Comparison of ENCODE assay signal across 12 cellular contexts in genomic region chr2:238948765-238949641, GRCh38.
A peak's percentile ranks its signal among the peaks of the same experiment; 100 is the strongest.
DNase-seq lines count a peak whose midpoint lies in the region; TF ChIP-seq lines count a peak whose summit lies in the region.
"Had no signal": no experiment of that assay in that cellular context is flagged by ENCODE, and none has a peak within 500 bp of the region (broad histone marks: within the 10 kb centered on the region; RNA-seq: fewer than 3 reads in every experiment).

No MANE protein-coding gene starts in this region.

- no peaks in the 10 kb centered on the region for H4K20me1 ChIP-seq in fibroblast of lung (ENCODE audit: control insufficient read depth, extremely low read depth, insufficient read depth, low read length)

- TF ChIP-seq CTCF in fibroblast of lung (conservative IDR thresholded peaks at IDR 0.05 in 1 of 2, IDR thresholded peaks at IDR 0.05 in 1 of 2; ENCODE audit: low read depth in 1 of 2, low read length in 2 of 2) (no peak), suprapubic skin (IDR thresholded peaks at IDR 0.05) (no peak)

- TF ChIP-seq EP300 in suprapubic skin (IDR thresholded peaks at IDR 0.05) = no peak

- no peak overlapping the region for H3K9ac ChIP-seq in fibroblast of lung (ENCODE audit: insufficient read depth, low read length)

- H3K9me3 ChIP-seq in SJSA1 (replicated peaks) (no peaks in the 10 kb centered on the region), fibroblast of lung (ENCODE audit: control insufficient read depth, insufficient read depth, low read depth, low read length) (no peaks in the 10 kb centered on the region), suprapubic skin (no peaks in the 10 kb centered on the region)
- H3K9me3 ChIP-seq: heart right ventricle, thoracic aorta had no signal

- no peak overlapping the region for H3K4me2 ChIP-seq in fibroblast of lung (ENCODE audit: extremely low read depth, insufficient read depth, low read length)

- H3K4me1 ChIP-seq in SJSA1 (replicated peaks) (peaks cover 25% of the 10 kb centered on the region), fibroblast of lung (ENCODE audit: control insufficient read depth, extremely low read depth, insufficient read depth, low read length) (peaks cover 10% of the 10 kb centered on the region), suprapubic skin (peaks cover 12% of the 10 kb centered on the region)

- no peaks in the 10 kb centered on the region for H3K27me3 ChIP-seq in SJSA1 (replicated peaks)
- H3K27me3 ChIP-seq in fibroblast of lung (ENCODE audit: control insufficient read depth, insufficient read depth, low read length) = no peaks in the 10 kb centered on the region
- peaks cover 6% of the 10 kb centered on the region for H3K27me3 ChIP-seq in suprapubic skin

- H2AFZ ChIP-seq in fibroblast of lung (ENCODE audit: low read length) = no peak overlapping the region

- no peak overlapping the region for H3K27ac ChIP-seq in SJSA1
- H3K27ac ChIP-seq in fibroblast of lung (ENCODE audit: insufficient read depth, low read length) = peak overlapping the region; percentile 89
- no peak overlapping the region for H3K27ac ChIP-seq in suprapubic skin
- H3K27ac ChIP-seq: thoracic aorta had no signal

- no peak for TF ChIP-seq POLR2A in suprapubic skin (IDR thresholded peaks at IDR 0.05)

- H3K4me3 ChIP-seq in SJSA1 (no peak overlapping the region), fibroblast of lung (replicated peaks in 1 of 4; ENCODE audit: control extremely low read depth in 1 of 4, insufficient read depth in 1 of 4, low read depth in 3 of 4, low read length in 4 of 4) (no peak overlapping the region), suprapubic skin (no peak overlapping the region)
- H3K4me3 ChIP-seq: heart right ventricle, thoracic aorta had no signal

- no peaks in the 10 kb centered on the region for H3K79me2 ChIP-seq in fibroblast of lung (ENCODE audit: control insufficient read depth, insufficient read depth, low read length)

- 70% methylated on average over 4 of the region's 7 CpGs for WGBS in suprapubic skin

- H3K36me3 ChIP-seq in SJSA1 (no peaks in the 10 kb centered on the region), fibroblast of lung (ENCODE audit: control insufficient read depth, insufficient read depth, low read length) (no peaks in the 10 kb centered on the region), suprapubic skin (no peaks in the 10 kb centered on the region)
- H3K36me3 ChIP-seq: heart right ventricle, thoracic aorta had no signal

- peak; percentile 24 for DNase-seq in activated CD8-positive, alpha-beta memory T cell treated with anti-CD3 and anti-CD28 coated beads for 24 hours
- no peak for DNase-seq in activated CD8-positive, alpha-beta memory T cell treated with anti-CD3 and anti-CD28 coated beads, Interleukin-2, amount 50 U/mL, for 4 hours
- DNase-seq in SJSA1 (ENCODE audit: low read depth in 1 of 2, low spot score in 2 of 2) = peak; percentile 27 to 42
- peak in 1 of 2 donors; percentile 82 for DNase-seq in fibroblast of lung (ENCODE audit: low read depth in 2 of 2)
- peak; percentile 53 to 55 for DNase-seq in suprapubic skin (ENCODE audit: low spot score in 2 of 2)
- no peak for DNase-seq in activated CD4-positive, alpha-beta T cell treated with anti-CD3 and anti-CD28 coated beads, Interleukin-2, amount 50 U/mL, for 1 hour
- no peak for DNase-seq in NCI-H2081 (lab: John Stamatoyannopoulos, UW)
- DNase-seq in dermis blood vessel endothelial cell = no peak
- DNase-seq: activated gamma-delta T cell treated with Interleukin-2 at 50 U/mL for 16 hours, heart right ventricle, small intestine had no signal

Comparison
In these comparisons a context has a peak if more than half of its experiments do, and no peak if none do; other contexts are left out.
1. DNase-seq: peak in activated CD8-positive, alpha-beta memory T cell treated with anti-CD3 and anti-CD28 coated beads for 24 hours (single experiment), SJSA1 (2 of 2) and suprapubic skin (2 of 2); none in activated CD8-positive, alpha-beta memory T cell treated with anti-CD3 and anti-CD28 coated beads, Interleukin-2, amount 50 U/mL, for 4 hours (single experiment), activated CD4-positive, alpha-beta T cell treated with anti-CD3 and anti-CD28 coated beads, Interleukin-2, amount 50 U/mL, for 1 hour (single experiment), NCI-H2081 (0 of 2) and dermis blood vessel endothelial cell (single experiment).